In the genomic region with DNA sequence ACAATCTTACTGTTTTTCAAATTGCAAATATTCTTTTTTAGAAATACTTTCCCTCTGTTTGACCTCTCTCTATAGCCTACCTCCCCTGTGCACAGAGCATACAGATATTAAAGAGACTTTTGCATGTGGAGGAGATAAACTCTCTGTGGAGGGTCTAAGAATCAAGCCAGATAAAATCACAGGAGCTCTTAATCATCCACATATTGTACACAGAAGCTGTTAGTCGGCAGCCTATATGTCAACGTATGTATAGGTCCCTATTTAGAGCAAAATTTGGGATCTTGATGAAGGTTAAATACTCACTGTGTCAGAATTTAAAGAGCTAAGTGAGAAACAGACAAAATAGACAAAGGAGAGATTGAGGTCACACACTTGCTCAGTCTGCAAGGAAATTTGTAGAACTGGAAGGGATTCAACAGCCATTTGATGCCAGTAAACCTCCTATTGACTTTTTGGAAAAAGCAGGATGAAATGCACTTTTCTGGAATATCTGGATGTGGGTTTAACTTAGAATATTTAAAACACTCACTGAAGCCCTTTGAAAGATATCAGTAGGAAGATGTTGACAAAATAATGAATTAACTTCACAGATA, we compare ENCODE assay signal across 8 cellular contexts. TPM values are rescaled to one million over a fixed set of nuclear protein-coding genes. Genes with fewer than 3 reads are reported as not detected.
DNase-seq lines count a peak whose midpoint lies in the region; ATAC-seq and TF ChIP-seq lines count a peak whose summit lies in the region.

No MANE protein-coding gene starts in this region.

- DNase-seq in right atrium auricular region (ENCODE audit: low spot score) (no peak), cardiac septum (ENCODE audit: low spot score) (no peak), brain microvascular endothelial cell (no peak), vagina (ENCODE audit: extremely low spot score in 2 of 2) (no peak), activated gamma-delta T cell (lab: John Stamatoyannopoulos, UW) (no peak), NCI-H774 (lab: John Stamatoyannopoulos, UW) (no peak)

- H3K27ac ChIP-seq in right atrium auricular region, result peak overlapping the region; percentile 99 to 100
- peak overlapping the region; percentile 95 for H3K27ac ChIP-seq in brain microvascular endothelial cell
- H3K27ac ChIP-seq in mucosa of rectum (ENCODE audit: low read depth in 2 of 2, low read length in 2 of 2), result peak overlapping the region; percentile 99 to 100
- H3K27ac ChIP-seq in vagina, result peak overlapping the region; percentile 99

- H3K9me3 ChIP-seq in right atrium auricular region (no peaks in the 10 kb centered on the region), mucosa of rectum (ENCODE audit: control insufficient read depth in 2 of 2, low read length in 2 of 2) (no peaks in the 10 kb centered on the region), vagina (no peaks in the 10 kb centered on the region)

- no peak for TF ChIP-seq POLR2A in vagina (IDR thresholded peaks at IDR 0.05)

- in situ Hi-C loops in brain microvascular endothelial cell (cut with HindIII; ENCODE audit: low pct_ligation_motif_present, low sequenced_read_pairs), result loop anchor here (25.0 kb wide), 1 partner anchor 348 kb away; no protein-coding TSS in a partner anchor

- H3K36me3 ChIP-seq in right atrium auricular region (no peaks in the 10 kb centered on the region), brain microvascular endothelial cell (replicated peaks) (peaks cover under 1% of the 10 kb centered on the region), mucosa of rectum (ENCODE audit: control insufficient read depth in 2 of 2, insufficient read depth in 2 of 2, low read length in 2 of 2) (no peaks in the 10 kb centered on the region), vagina (no peaks in the 10 kb centered on the region)

- intact Hi-C loops in cardiac septum (cut with DNase I) (loop anchor here (2.0 to 5.0 kb wide), 7 partner anchors 88 to 461 kb away; no protein-coding TSS in a partner anchor), vagina (cut with DNase I) (loop anchor here (5.0 to 10.0 kb wide), 2 partner anchors 368 to 1451 kb away; partner anchors contain the start of gene NID1)

- H3K4me1 ChIP-seq in right atrium auricular region (peaks cover 0 to 58% of the 10 kb centered on the region in 2 donors), mucosa of rectum (ENCODE audit: control insufficient read depth in 2 of 2, insufficient read depth in 2 of 2, low read length in 2 of 2) (peaks cover 31 to 57% of the 10 kb centered on the region in 2 donors), vagina (peaks cover 64% of the 10 kb centered on the region)

- H3K27me3 ChIP-seq in right atrium auricular region (no peaks in the 10 kb centered on the region), brain microvascular endothelial cell (replicated peaks) (no peaks in the 10 kb centered on the region), mucosa of rectum (ENCODE audit: control insufficient read depth in 2 of 2, insufficient read depth in 2 of 2, low read length in 2 of 2) (no peaks in the 10 kb centered on the region), vagina (no peaks in the 10 kb centered on the region)

- no peak for ATAC-seq in HG02885 (IDR thresholded peaks at IDR 0.05; ENCODE audit: poor library complexity, unreplicated experiment)

- no peak overlapping the region for H3K4me3 ChIP-seq in right atrium auricular region
- H3K4me3 ChIP-seq in brain microvascular endothelial cell (ENCODE audit: low read depth, low read length), result no peak overlapping the region
- peak overlapping the region in 1 of 2 donors; percentile 85 for H3K4me3 ChIP-seq in mucosa of rectum (ENCODE audit: low read length in 2 of 2)
- H3K4me3 ChIP-seq in vagina, result no peak overlapping the region

- peak overlapping the region; percentile 89 to 99 for H3K9ac ChIP-seq in mucosa of rectum (ENCODE audit: low read depth in 1 of 2, low read length in 2 of 2)

- TF ChIP-seq CTCF in right atrium auricular region (IDR thresholded peaks at IDR 0.05) (no peak), brain microvascular endothelial cell (IDR thresholded peaks at IDR 0.05; ENCODE audit: low read depth, low read length, missing control alignments) (no peak), vagina (IDR thresholded peaks at IDR 0.05) (no peak)

RNA-seq across cellular contexts. Expression of gene IRF2BP2, which starts 4.1 kb away (rescaled TPM):
- total RNA-seq in right atrium auricular region (10 to 100 TPM; 74.5 to 76.3 TPM), cardiac septum (65.6 TPM), vagina (72.9 TPM)
